In genomic region chr9:137650259-137650658, GRCh38 we compare ENCODE assay signal across 1 cellular context.
TF ChIP-seq lines count a peak whose summit lies in the region.

No MANE protein-coding gene starts in this region.

TF ChIP-seq in GM23338, 12 proteins besides CTCF, POLR2A, EP300 and RAD21 (continued from another document):
- TF ChIP-seq, protein P1, sequence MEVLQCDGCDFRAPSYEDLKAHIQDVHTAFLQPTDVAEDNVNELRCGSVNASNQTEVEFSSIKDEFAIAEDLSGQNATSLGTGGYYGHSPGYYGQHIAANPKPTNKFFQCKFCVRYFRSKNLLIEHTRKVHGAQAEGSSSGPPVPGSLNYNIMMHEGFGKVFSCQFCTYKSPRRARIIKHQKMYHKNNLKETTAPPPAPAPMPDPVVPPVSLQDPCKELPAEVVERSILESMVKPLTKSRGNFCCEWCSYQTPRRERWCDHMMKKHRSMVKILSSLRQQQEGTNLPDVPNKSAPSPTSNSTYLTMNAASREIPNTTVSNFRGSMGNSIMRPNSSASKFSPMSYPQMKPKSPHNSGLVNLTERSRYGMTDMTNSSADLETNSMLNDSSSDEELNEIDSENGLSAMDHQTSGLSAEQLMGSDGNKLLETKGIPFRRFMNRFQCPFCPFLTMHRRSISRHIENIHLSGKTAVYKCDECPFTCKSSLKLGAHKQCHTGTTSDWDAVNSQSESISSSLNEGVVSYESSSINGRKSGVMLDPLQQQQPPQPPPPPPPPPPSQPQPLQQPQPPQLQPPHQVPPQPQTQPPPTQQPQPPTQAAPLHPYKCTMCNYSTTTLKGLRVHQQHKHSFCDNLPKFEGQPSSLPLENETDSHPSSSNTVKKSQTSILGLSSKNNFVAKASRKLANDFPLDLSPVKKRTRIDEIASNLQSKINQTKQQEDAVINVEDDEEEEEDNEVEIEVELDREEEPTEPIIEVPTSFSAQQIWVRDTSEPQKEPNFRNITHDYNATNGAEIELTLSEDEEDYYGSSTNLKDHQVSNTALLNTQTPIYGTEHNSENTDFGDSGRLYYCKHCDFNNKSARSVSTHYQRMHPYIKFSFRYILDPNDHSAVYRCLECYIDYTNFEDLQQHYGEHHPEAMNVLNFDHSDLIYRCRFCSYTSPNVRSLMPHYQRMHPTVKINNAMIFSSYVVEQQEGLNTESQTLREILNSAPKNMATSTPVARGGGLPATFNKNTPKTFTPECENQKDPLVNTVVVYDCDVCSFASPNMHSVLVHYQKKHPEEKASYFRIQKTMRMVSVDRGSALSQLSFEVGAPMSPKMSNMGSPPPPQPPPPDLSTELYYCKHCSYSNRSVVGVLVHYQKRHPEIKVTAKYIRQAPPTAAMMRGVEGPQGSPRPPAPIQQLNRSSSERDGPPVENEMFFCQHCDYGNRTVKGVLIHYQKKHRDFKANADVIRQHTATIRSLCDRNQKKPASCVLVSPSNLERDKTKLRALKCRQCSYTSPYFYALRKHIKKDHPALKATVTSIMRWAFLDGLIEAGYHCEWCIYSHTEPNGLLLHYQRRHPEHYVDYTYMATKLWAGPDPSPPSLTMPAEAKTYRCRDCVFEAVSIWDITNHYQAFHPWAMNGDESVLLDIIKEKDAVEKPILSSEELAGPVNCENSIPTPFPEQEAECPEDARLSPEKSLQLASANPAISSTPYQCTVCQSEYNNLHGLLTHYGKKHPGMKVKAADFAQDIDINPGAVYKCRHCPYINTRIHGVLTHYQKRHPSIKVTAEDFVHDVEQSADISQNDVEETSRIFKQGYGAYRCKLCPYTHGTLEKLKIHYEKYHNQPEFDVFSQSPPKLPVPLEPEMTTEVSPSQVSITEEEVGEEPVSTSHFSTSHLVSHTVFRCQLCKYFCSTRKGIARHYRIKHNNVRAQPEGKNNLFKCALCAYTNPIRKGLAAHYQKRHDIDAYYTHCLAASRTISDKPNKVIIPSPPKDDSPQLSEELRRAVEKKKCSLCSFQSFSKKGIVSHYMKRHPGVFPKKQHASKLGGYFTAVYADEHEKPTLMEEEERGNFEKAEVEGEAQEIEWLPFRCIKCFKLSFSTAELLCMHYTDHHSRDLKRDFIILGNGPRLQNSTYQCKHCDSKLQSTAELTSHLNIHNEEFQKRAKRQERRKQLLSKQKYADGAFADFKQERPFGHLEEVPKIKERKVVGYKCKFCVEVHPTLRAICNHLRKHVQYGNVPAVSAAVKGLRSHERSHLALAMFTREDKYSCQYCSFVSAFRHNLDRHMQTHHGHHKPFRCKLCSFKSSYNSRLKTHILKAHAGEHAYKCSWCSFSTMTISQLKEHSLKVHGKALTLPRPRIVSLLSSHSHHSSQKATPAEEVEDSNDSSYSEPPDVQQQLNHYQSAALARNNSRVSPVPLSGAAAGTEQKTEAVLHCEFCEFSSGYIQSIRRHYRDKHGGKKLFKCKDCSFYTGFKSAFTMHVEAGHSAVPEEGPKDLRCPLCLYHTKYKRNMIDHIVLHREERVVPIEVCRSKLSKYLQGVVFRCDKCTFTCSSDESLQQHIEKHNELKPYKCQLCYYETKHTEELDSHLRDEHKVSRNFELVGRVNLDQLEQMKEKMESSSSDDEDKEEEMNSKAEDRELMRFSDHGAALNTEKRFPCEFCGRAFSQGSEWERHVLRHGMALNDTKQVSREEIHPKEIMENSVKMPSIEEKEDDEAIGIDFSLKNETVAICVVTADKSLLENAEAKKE (CRISPR knock-in tag; IDR thresholded peaks at IDR 0.05): no peak
- TF ChIP-seq, protein P2, sequence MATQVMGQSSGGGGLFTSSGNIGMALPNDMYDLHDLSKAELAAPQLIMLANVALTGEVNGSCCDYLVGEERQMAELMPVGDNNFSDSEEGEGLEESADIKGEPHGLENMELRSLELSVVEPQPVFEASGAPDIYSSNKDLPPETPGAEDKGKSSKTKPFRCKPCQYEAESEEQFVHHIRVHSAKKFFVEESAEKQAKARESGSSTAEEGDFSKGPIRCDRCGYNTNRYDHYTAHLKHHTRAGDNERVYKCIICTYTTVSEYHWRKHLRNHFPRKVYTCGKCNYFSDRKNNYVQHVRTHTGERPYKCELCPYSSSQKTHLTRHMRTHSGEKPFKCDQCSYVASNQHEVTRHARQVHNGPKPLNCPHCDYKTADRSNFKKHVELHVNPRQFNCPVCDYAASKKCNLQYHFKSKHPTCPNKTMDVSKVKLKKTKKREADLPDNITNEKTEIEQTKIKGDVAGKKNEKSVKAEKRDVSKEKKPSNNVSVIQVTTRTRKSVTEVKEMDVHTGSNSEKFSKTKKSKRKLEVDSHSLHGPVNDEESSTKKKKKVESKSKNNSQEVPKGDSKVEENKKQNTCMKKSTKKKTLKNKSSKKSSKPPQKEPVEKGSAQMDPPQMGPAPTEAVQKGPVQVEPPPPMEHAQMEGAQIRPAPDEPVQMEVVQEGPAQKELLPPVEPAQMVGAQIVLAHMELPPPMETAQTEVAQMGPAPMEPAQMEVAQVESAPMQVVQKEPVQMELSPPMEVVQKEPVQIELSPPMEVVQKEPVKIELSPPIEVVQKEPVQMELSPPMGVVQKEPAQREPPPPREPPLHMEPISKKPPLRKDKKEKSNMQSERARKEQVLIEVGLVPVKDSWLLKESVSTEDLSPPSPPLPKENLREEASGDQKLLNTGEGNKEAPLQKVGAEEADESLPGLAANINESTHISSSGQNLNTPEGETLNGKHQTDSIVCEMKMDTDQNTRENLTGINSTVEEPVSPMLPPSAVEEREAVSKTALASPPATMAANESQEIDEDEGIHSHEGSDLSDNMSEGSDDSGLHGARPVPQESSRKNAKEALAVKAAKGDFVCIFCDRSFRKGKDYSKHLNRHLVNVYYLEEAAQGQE (IDR thresholded peaks at IDR 0.05; ENCODE audit: unreplicated experiment): no peak
- no peak for TF ChIP-seq ZNF114 (CRISPR knock-in tag; IDR thresholded peaks at IDR 0.05)
- TF ChIP-seq ETS1 (IDR thresholded peaks at IDR 0.05): no peak
- TF ChIP-seq CREB1 (CRISPR knock-in tag; IDR thresholded peaks at IDR 0.05; ENCODE audit: low read depth): no peak
- no peak for TF ChIP-seq EZH2 (IDR thresholded peaks at IDR 0.05; ENCODE audit: low read depth, unreplicated experiment)
- TF ChIP-seq NANOG (IDR thresholded peaks at IDR 0.05; ENCODE audit: borderline replicate concordance): no peak
